ENCODE assay signal across 8 cellular contexts in genomic region chr19:4108767-4109625, GRCh38. TPM values are rescaled to one million over a fixed set of nuclear protein-coding genes. Genes with fewer than 3 reads are reported as not detected.
DNase-seq lines count a peak whose midpoint lies in the region; ATAC-seq and TF ChIP-seq lines count a peak whose summit lies in the region.

No MANE protein-coding gene starts in this region.

- no peak for TF ChIP-seq CTCF in GM10248 (IDR thresholded peaks at IDR 0.05; ENCODE audit: control extremely low read depth, extremely low read depth, low read depth, missing control alignments)
- TF ChIP-seq CTCF in upper lobe of right lung (IDR thresholded peaks at IDR 0.05): no peak
- TF ChIP-seq CTCF in tibial nerve (IDR thresholded peaks at IDR 0.05): no peak

- no peaks in the 10 kb centered on the region for H3K27me3 ChIP-seq in upper lobe of right lung
- no peaks in the 10 kb centered on the region for H3K27me3 ChIP-seq in tibial nerve

- DNase-seq in GM10248 (ENCODE audit: extremely low spot score) (peak; percentile 86), germinal center (ENCODE audit: low spot score) (peak; percentile 72), upper lobe of right lung (no peak), NCI-H526 treated with DMSO at 0.1 percent for 48 hours (lab: John Stamatoyannopoulos, UW) (no peak), tibial nerve (ENCODE audit: low spot score in 2 of 2) (no peak), SHP77 treated with DMSO at 0.1 percent for 48 hours (lab: John Stamatoyannopoulos, UW) (no peak)
- peak; percentile 37 for DNase-seq in activated CD4-positive, CD25-positive, alpha-beta regulatory T cell treated with anti-CD3 and anti-CD28 coated beads, Interleukin-2, amount 50 U/mL, for 16 hours (ENCODE audit: low read depth, low spot score)

- intact Hi-C loops in upper lobe of right lung (cut with DNase I): no loop called here

- H3K4me3 ChIP-seq in upper lobe of right lung (no peak overlapping the region), tibial nerve (no peak overlapping the region)

- H3K9me3 ChIP-seq in upper lobe of right lung (no peaks in the 10 kb centered on the region), tibial nerve (no peaks in the 10 kb centered on the region)

- CTCF ChIA-PET in GM10248 (lab: Yijun Ruan, JAX): interaction anchor here (0.7 to 1.6 kb wide), 5 partner anchors 10 to 99 kb away, joined by 3 to 12 read pairs (median 5); no protein-coding TSS in a partner anchor

- POLR2A ChIA-PET in GM10248 (lab: Yijun Ruan, JAX): interaction anchor here (0.6 to 1.0 kb wide), 4 partner anchors 18 to 1612 kb away, joined by 3 to 5 read pairs (median 4); partner anchors contain the start of genes EEF2 and PIAS4

- H3K27ac ChIP-seq in upper lobe of right lung (no peak overlapping the region), tibial nerve (peak overlapping the region in 1 of 4 donors; percentile 36)

- WGBS in tibial nerve, 2 donors: 82 to 85% methylated on average over 35 of the region's 35 CpGs

- H3K4me1 ChIP-seq in upper lobe of right lung: no peaks in the 10 kb centered on the region
- peaks cover 0 to 11% (median 3%) of the 10 kb centered on the region in 4 donors for H3K4me1 ChIP-seq in tibial nerve

- peaks cover 79% of the 10 kb centered on the region for H3K36me3 ChIP-seq in upper lobe of right lung
- H3K36me3 ChIP-seq in tibial nerve: peaks cover 0 to 100% (median 17%) of the 10 kb centered on the region in 3 donors

- no peak for TF ChIP-seq EP300 in tibial nerve (IDR thresholded peaks at IDR 0.05)

- TF ChIP-seq POLR2A in tibial nerve (IDR thresholded peaks at IDR 0.05): no peak

- peak; percentile 60 for ATAC-seq in HG02938 (IDR thresholded peaks at IDR 0.05; ENCODE audit: unreplicated experiment)
- peak; percentile 45 for ATAC-seq in upper lobe of right lung

RNA-seq across cellular contexts. Expression of gene MAP2K2, which starts 14.9 kb away (rescaled TPM):
- total RNA-seq in upper lobe of right lung (110 TPM), tibial nerve (100 to 1,000 TPM in 1 of 4 donors, 10 to 100 TPM in 3; 36.9 to 128 (median 75.0) TPM)

RNA-seq across cellular contexts. Expression of gene ZBTB7A, which starts 42.3 kb away (rescaled TPM):
- 54.3 TPM for total RNA-seq in upper lobe of right lung
- 10 to 100 TPM; 64.9 to 97.7 (median 86.7) TPM for total RNA-seq in tibial nerve

RNA-seq across cellular contexts. Expression of gene CREB3L3, which starts 44.4 kb away (rescaled TPM):
- total RNA-seq in upper lobe of right lung: not detected
- not detected for total RNA-seq in tibial nerve

Comparison
In these comparisons a context has a peak if more than half of its experiments do, and no peak if none do; other contexts are left out.
1. DNase-seq: peak in GM10248 (single experiment), activated CD4-positive, CD25-positive, alpha-beta regulatory T cell treated with anti-CD3 and anti-CD28 coated beads, Interleukin-2, amount 50 U/mL, for 16 hours (single experiment) and germinal center (single experiment); none in upper lobe of right lung (single experiment), NCI-H526 treated with DMSO at 0.1 percent for 48 hours (single experiment), tibial nerve (0 of 2) and SHP77 treated with DMSO at 0.1 percent for 48 hours (single experiment).